ENCODE assay signal across 16 cellular contexts in the genomic region with DNA sequence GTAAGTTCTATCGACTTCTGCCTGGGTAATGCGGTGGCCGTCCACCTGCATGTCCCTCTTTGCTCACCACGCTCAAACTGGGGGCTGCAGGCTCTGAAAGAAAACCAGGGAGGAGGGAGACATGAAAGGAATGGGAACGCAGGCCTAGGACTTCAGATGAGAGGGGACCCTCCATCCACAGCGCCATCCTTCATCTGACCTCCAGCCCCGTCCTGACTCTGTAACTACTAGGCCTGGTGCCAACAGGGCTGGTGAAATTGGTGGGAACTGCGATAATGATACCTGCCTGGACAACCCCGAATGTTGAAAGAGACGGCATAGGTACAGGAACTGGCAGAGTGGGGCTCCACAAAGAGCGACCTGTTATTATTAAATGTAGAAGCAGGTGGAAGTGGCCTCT. TPM values are rescaled to one million over a fixed set of nuclear protein-coding genes. Genes with fewer than 3 reads are reported as not detected.
A peak's percentile ranks its signal among the peaks of the same experiment; 100 is the strongest.
DNase-seq lines count a peak whose midpoint lies in the region; ATAC-seq and TF ChIP-seq lines count a peak whose summit lies in the region.
"Had no signal": no experiment of that assay in that cellular context is flagged by ENCODE, and none has a peak within 500 bp of the region (broad histone marks: within the 10 kb centered on the region; RNA-seq: fewer than 3 reads in every experiment).

No MANE protein-coding gene starts in this region.

- POLR2A ChIA-PET in activated CD4-positive, alpha-beta T cell treated with anti-CD3 and anti-CD28 coated beads, Interleukin-2, amount 10 ng/mL, durations not matched to agents 7 days and 5 days (lab: Charles Lee), result no interaction called here
- POLR2A ChIA-PET in WTC11 (lab: Charles Lee), result no interaction called here

- H3K27ac Mint-ChIP-seq in activated CD4-positive, alpha-beta T cell treated with anti-CD3 and anti-CD28 coated beads, Interleukin-2, amount 10 ng/mL, durations not matched to agents 7 days and 5 days, result no peak overlapping the region
- H3K27ac Mint-ChIP-seq in IgD-negative memory B cell (peak overlapping the region in 1 of 3 donors; percentile 35), memory B cell (no peak overlapping the region), neural crest cell (ENCODE audit: unreplicated experiment) (no peak overlapping the region), WTC11 (no peak overlapping the region)
- H3K27ac Mint-ChIP-seq in activated CD8-positive, alpha-beta memory T cell treated with anti-CD3 and anti-CD28 coated beads, Interleukin-2, amount 10 ng/mL, durations not matched to agents 7 days and 5 days, result no peak overlapping the region

- CTCF ChIA-PET in activated CD4-positive, alpha-beta T cell treated with anti-CD3 and anti-CD28 coated beads, Interleukin-2, amount 10 ng/mL, durations not matched to agents 7 days and 5 days (lab: Charles Lee), result no interaction called here
- CTCF ChIA-PET in WTC11 (lab: Charles Lee), result interaction anchor here (1.2 kb wide), 2 partner anchors 16 to 17 kb away, joined by 3 to 4 read pairs; no protein-coding TSS in a partner anchor
- CTCF ChIA-PET in activated CD8-positive, alpha-beta memory T cell treated with anti-CD3 and anti-CD28 coated beads, Interleukin-2, amount 10 ng/mL, durations not matched to agents 7 days and 5 days (lab: Charles Lee), result interaction anchor here (0.8 kb wide), 1 partner anchor 16 kb away, joined by 3 read pairs; no protein-coding TSS in a partner anchor

- peaks cover 29% of the 10 kb centered on the region for H3K27me3 Mint-ChIP-seq in activated CD4-positive, alpha-beta T cell treated with anti-CD3 and anti-CD28 coated beads, Interleukin-2, amount 10 ng/mL, durations not matched to agents 7 days and 5 days
- H3K27me3 Mint-ChIP-seq in IgD-negative memory B cell (peaks cover 3% of the 10 kb centered on the region), memory B cell (peaks cover 5% of the 10 kb centered on the region), neural crest cell (ENCODE audit: low read depth) (no peaks in the 10 kb centered on the region), WTC11 (ENCODE audit: low read depth) (peaks cover 42% of the 10 kb centered on the region)
- peaks cover 48% of the 10 kb centered on the region for H3K27me3 Mint-ChIP-seq in activated CD8-positive, alpha-beta memory T cell treated with anti-CD3 and anti-CD28 coated beads, Interleukin-2, amount 10 ng/mL, durations not matched to agents 7 days and 5 days

- no peak for ATAC-seq in memory B cell (ENCODE audit: low read depth)
- no peak for ATAC-seq in WTC11
- ATAC-seq in HG03095 (IDR thresholded peaks at IDR 0.05; ENCODE audit: unreplicated experiment), result no peak
- ATAC-seq in activated CD8-positive, alpha-beta memory T cell treated with anti-CD3 and anti-CD28 coated beads, Interleukin-2, amount 10 ng/mL, durations not matched to agents 7 days and 5 days, result no peak
- ATAC-seq: PC-3 had no signal

- no peaks in the 10 kb centered on the region for H3K36me3 Mint-ChIP-seq in activated CD4-positive, alpha-beta T cell treated with anti-CD3 and anti-CD28 coated beads, Interleukin-2, amount 10 ng/mL, durations not matched to agents 7 days and 5 days (ENCODE audit: low read depth)
- H3K36me3 Mint-ChIP-seq in IgD-negative memory B cell, result no peaks in the 10 kb centered on the region
- no peaks in the 10 kb centered on the region for H3K36me3 Mint-ChIP-seq in memory B cell
- H3K36me3 Mint-ChIP-seq in neural crest cell (ENCODE audit: low read depth), result peaks cover 10% of the 10 kb centered on the region
- peaks cover 26% of the 10 kb centered on the region for H3K36me3 Mint-ChIP-seq in WTC11
- no peaks in the 10 kb centered on the region for H3K36me3 Mint-ChIP-seq in activated CD8-positive, alpha-beta memory T cell treated with anti-CD3 and anti-CD28 coated beads, Interleukin-2, amount 10 ng/mL, durations not matched to agents 7 days and 5 days

- TF ChIP-seq CTCF in neural crest cell (conservative IDR thresholded peaks at IDR 0.05) (no peak), WTC11 (IDR thresholded peaks at IDR 0.05) (no peak)

- no peak for DNase-seq in activated CD4-positive, alpha-beta T cell treated with anti-CD3 and anti-CD28 coated beads, Interleukin-2, amount 10 ng/mL, durations not matched to agents 7 days and 5 days
- no peak for DNase-seq in activated CD4-positive, alpha-beta T cell treated with anti-CD3 and anti-CD28 coated beads, Interleukin-2, amount 50 U/mL, for 48 hours
- DNase-seq in memory B cell (ENCODE audit: low spot score in 2 of 2), result no peak
- no peak for DNase-seq in neural crest cell (ENCODE audit: low read depth, low spot score)
- no peak for DNase-seq in WTC11 (ENCODE audit: low spot score)
- no peak for DNase-seq in activated CD8-positive, alpha-beta memory T cell treated with anti-CD3 and anti-CD28 coated beads, Interleukin-2, amount 10 ng/mL, durations not matched to agents 7 days and 5 days
- DNase-seq: DMS153, HCEC 1CT, MM.1S, NCI-H2029, NCI-H446, NCI-H524 treated with DMSO at 0.1 percent for 48 hours, NCI-H774, PC-3 had no signal

- H3K4me3 Mint-ChIP-seq in activated CD4-positive, alpha-beta T cell treated with anti-CD3 and anti-CD28 coated beads, Interleukin-2, amount 10 ng/mL, durations not matched to agents 7 days and 5 days, result peak overlapping the region; percentile 63
- H3K4me3 Mint-ChIP-seq in IgD-negative memory B cell (peak overlapping the region in 3 of 4 donors; percentile 33 to 55 (median 48)), memory B cell (peak overlapping the region; percentile 24), neural crest cell (peak overlapping the region; percentile 14), WTC11 (no peak overlapping the region)
- H3K4me3 Mint-ChIP-seq in activated CD8-positive, alpha-beta memory T cell treated with anti-CD3 and anti-CD28 coated beads, Interleukin-2, amount 10 ng/mL, durations not matched to agents 7 days and 5 days, result no peak overlapping the region

- H3K4me1 Mint-ChIP-seq in activated CD4-positive, alpha-beta T cell treated with anti-CD3 and anti-CD28 coated beads, Interleukin-2, amount 10 ng/mL, durations not matched to agents 7 days and 5 days, result peaks cover 18% of the 10 kb centered on the region
- H3K4me1 Mint-ChIP-seq in IgD-negative memory B cell, result peaks cover 7 to 17% (median 15%) of the 10 kb centered on the region in 3 donors
- H3K4me1 Mint-ChIP-seq in memory B cell, result peaks cover 11% of the 10 kb centered on the region
- H3K4me1 Mint-ChIP-seq in neural crest cell, result peaks cover 22% of the 10 kb centered on the region
- peaks cover 20% of the 10 kb centered on the region for H3K4me1 Mint-ChIP-seq in WTC11
- H3K4me1 Mint-ChIP-seq in activated CD8-positive, alpha-beta memory T cell treated with anti-CD3 and anti-CD28 coated beads, Interleukin-2, amount 10 ng/mL, durations not matched to agents 7 days and 5 days, result peaks cover 1% of the 10 kb centered on the region

- H3K9me3 Mint-ChIP-seq in activated CD4-positive, alpha-beta T cell treated with anti-CD3 and anti-CD28 coated beads, Interleukin-2, amount 10 ng/mL, durations not matched to agents 7 days and 5 days, result peaks cover 12% of the 10 kb centered on the region
- H3K9me3 Mint-ChIP-seq in IgD-negative memory B cell, result no peaks in the 10 kb centered on the region
- no peaks in the 10 kb centered on the region for H3K9me3 Mint-ChIP-seq in memory B cell
- peaks cover 6% of the 10 kb centered on the region for H3K9me3 Mint-ChIP-seq in neural crest cell
- H3K9me3 Mint-ChIP-seq in WTC11, result peaks cover 29% of the 10 kb centered on the region
- H3K9me3 Mint-ChIP-seq in activated CD8-positive, alpha-beta memory T cell treated with anti-CD3 and anti-CD28 coated beads, Interleukin-2, amount 10 ng/mL, durations not matched to agents 7 days and 5 days (ENCODE audit: low read depth), result no peaks in the 10 kb centered on the region

TF ChIP-seq in WTC11, 78 proteins besides CTCF, POLR2A, EP300 and RAD21:
- no peak for TF ChIP-seq OVOL2 (CRISPR knock-in tag; IDR thresholded peaks at IDR 0.05; ENCODE audit: borderline replicate concordance)
- TF ChIP-seq ZNF396 (CRISPR knock-in tag; IDR thresholded peaks at IDR 0.05; ENCODE audit: borderline replicate concordance), result no peak
- TF ChIP-seq, protein P1, sequence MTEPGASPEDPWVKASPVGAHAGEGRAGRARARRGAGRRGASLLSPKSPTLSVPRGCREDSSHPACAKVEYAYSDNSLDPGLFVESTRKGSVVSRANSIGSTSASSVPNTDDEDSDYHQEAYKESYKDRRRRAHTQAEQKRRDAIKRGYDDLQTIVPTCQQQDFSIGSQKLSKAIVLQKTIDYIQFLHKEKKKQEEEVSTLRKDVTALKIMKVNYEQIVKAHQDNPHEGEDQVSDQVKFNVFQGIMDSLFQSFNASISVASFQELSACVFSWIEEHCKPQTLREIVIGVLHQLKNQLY (CRISPR knock-in tag; IDR thresholded peaks at IDR 0.05), result no peak
- TF ChIP-seq TEAD1 (CRISPR knock-in tag; IDR thresholded peaks at IDR 0.05), result no peak

RNA-seq across cellular contexts. Expression of a gene that starts 1.3 kb away (rescaled TPM):
- 1 to 10 TPM; 1.0 to 1.1 TPM for total RNA-seq in activated CD4-positive, alpha-beta T cell treated with anti-CD3 and anti-CD28 coated beads, Interleukin-2, amount 10 ng/mL, durations not matched to agents 7 days and 5 days
- polyA plus RNA-seq in IgD-negative memory B cell, result 0.73 TPM
- total RNA-seq in neural crest cell (5.2 and 5.3 TPM in 2 replicates), WTC11 (2021) (17.1 to 18.3 TPM (median 18.1 TPM) in 3 replicates)
- under 1 TPM in 1 of 2 experiments, not detected in 1; 0.16 TPM for total RNA-seq in activated CD8-positive, alpha-beta memory T cell treated with anti-CD3 and anti-CD28 coated beads, Interleukin-2, amount 10 ng/mL, durations not matched to agents 7 days and 5 days
- total RNA-seq: PC-3 had no signal

Comparison
In these comparisons a context has a peak if more than half of its experiments do, and no peak if none do; other contexts are left out.
1. H3K4me3 Mint-ChIP-seq: peak in activated CD4-positive, alpha-beta T cell treated with anti-CD3 and anti-CD28 coated beads, Interleukin-2, amount 10 ng/mL, durations not matched to agents 7 days and 5 days (single experiment), IgD-negative memory B cell (3 of 4), memory B cell (single experiment) and neural crest cell (single experiment); none in WTC11 (single experiment) and activated CD8-positive, alpha-beta memory T cell treated with anti-CD3 and anti-CD28 coated beads, Interleukin-2, amount 10 ng/mL, durations not matched to agents 7 days and 5 days (single experiment).